22 cellular contexts compared by ENCODE assay signal in the genomic region with DNA sequence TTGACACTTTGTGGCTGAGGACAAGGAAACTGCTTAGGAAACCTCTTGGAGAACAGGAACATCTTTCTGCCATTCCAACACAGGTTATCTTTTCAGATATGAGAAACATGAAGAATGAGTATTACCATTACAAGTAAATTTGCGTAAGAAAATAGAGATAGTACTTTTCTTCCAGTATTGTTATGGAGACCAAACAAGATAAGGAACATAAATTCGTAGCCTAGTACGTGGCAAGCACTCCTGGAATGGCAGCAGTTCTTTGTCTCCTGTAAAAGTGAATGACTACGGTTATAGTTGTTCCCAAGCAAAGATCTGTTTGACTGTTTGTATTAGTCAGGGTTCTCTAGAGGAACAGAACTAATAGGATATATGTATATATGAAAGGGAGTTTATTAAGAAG.
DNase-seq lines count a peak whose midpoint lies in the region; ATAC-seq, FAIRE-seq and TF ChIP-seq lines count a peak whose summit lies in the region.
"Had no signal": no experiment of that assay in that cellular context is flagged by ENCODE, and none has a peak within 500 bp of the region (broad histone marks: within the 10 kb centered on the region; RNA-seq: fewer than 3 reads in every experiment).

No MANE protein-coding gene starts in this region.

- H3K27me3 ChIP-seq in GM23338 (ENCODE audit: insufficient read depth) (no peaks in the 10 kb centered on the region), astrocyte (ENCODE audit: insufficient read depth, low read length) (no peaks in the 10 kb centered on the region), trophoblast cell (ENCODE audit: insufficient read depth, low read length) (no peaks in the 10 kb centered on the region)
- H3K27me3 ChIP-seq: BLaER1 treated with 17β-estradiol and CSF1 and Interleukin-3, amounts not matched to agents 10 nM and 100 nM had no signal

- H3K14ac ChIP-seq in trophoblast cell (ENCODE audit: low read length) = no peak overlapping the region

- H3K18ac ChIP-seq in trophoblast cell (ENCODE audit: low read length) = no peak overlapping the region

- H3K79me1 ChIP-seq in trophoblast cell (ENCODE audit: low read length) = no peaks in the 10 kb centered on the region

- no CpG with 5 or more reads among the region's 4 CpGs for WGBS in trophoblast cell (ENCODE audit: extremely low coverage, insufficient coverage, insufficient read length)

- H4K12ac ChIP-seq in trophoblast cell (ENCODE audit: low read depth, low read length) = no peak overlapping the region

- H3K9ac ChIP-seq in astrocyte (ENCODE audit: low read length) (no peak overlapping the region), trophoblast cell (ENCODE audit: low read length) (no peak overlapping the region)
- H3K9ac ChIP-seq: BLaER1 treated with 17β-estradiol and CSF1 and Interleukin-3, amounts not matched to agents 10 nM and 100 nM had no signal

- H4K91ac ChIP-seq in trophoblast cell (ENCODE audit: low read depth, low read length) = no peak overlapping the region

- H3K9me2 ChIP-seq in GM23338 (ENCODE audit: insufficient read depth) = peaks cover 6% of the 10 kb centered on the region; the same call in 1 of the 2 replicates

- no peak overlapping the region for H4K8ac ChIP-seq in trophoblast cell (ENCODE audit: low read depth, low read length)

- peaks cover 22% of the 10 kb centered on the region for H3K4me1 Mint-ChIP-seq in GM23338
- H3K4me1 Mint-ChIP-seq in astrocyte (ENCODE audit: low read depth, unreplicated experiment) = peaks cover 30% of the 10 kb centered on the region
- H3K4me1 Mint-ChIP-seq: B cell had no signal

- no peak overlapping the region for H2BK120ac ChIP-seq in trophoblast cell (ENCODE audit: insufficient read depth, low read length, poor library complexity)

- H3K27ac Mint-ChIP-seq in GM23338 = no peak overlapping the region
- H3K27ac Mint-ChIP-seq in astrocyte (ENCODE audit: unreplicated experiment) = peak overlapping the region; percentile 85
- H3K27ac Mint-ChIP-seq: B cell; CD4-positive, alpha-beta T cell; CD8-positive, alpha-beta T cell had no signal

- no peaks in the 10 kb centered on the region for H3K36me3 Mint-ChIP-seq in GM23338 (ENCODE audit: low read depth)
- H3K36me3 Mint-ChIP-seq in astrocyte (ENCODE audit: low read depth, unreplicated experiment) = no peaks in the 10 kb centered on the region
- H3K36me3 Mint-ChIP-seq: CD8-positive, alpha-beta T cell had no signal

- ATAC-seq in GM23338 (no peak), GM18870 (IDR thresholded peaks at IDR 0.05; ENCODE audit: unreplicated experiment) (no peak)
- ATAC-seq: A549; CD8-positive, alpha-beta T cell had no signal

- no peaks in the 10 kb centered on the region for H3F3A ChIP-seq in GM23338 (replicated peaks; ENCODE audit: low read depth)

- H3K27ac ChIP-seq in GM23338 (ENCODE audit: low read depth) (no peak overlapping the region), astrocyte (ENCODE audit: low read depth, low read length) (no peak overlapping the region), trophoblast cell (ENCODE audit: low read depth, low read length) (no peak overlapping the region)
- H3K27ac ChIP-seq: 22Rv1; A549; BLaER1 treated with 17β-estradiol and CSF1 and Interleukin-3, amounts not matched to agents 10 nM and 100 nM; C4-2B had no signal

- H3K4me3 ChIP-seq in GM23338 (no peak overlapping the region), astrocyte (ENCODE audit: insufficient read depth, low read depth, low read length) (no peak overlapping the region), trophoblast cell (ENCODE audit: low read depth, low read length) (no peak overlapping the region)
- H3K4me3 ChIP-seq: A549; BLaER1 treated with 17β-estradiol and CSF1 and Interleukin-3, amounts not matched to agents 10 nM and 100 nM; GM12878 had no signal

- H3K4ac ChIP-seq in trophoblast cell (ENCODE audit: low read depth, low read length) = no peak overlapping the region

- H3K4me3 Mint-ChIP-seq in GM23338 (no peak overlapping the region), astrocyte (ENCODE audit: unreplicated experiment) (no peak overlapping the region)
- H3K4me3 Mint-ChIP-seq: B cell; CD4-positive, alpha-beta T cell; CD8-positive, alpha-beta T cell had no signal

- H3K23ac ChIP-seq in trophoblast cell (ENCODE audit: low read length) = no peak overlapping the region

- H3K36me3 ChIP-seq in GM23338 (ENCODE audit: insufficient read depth) = no peaks in the 10 kb centered on the region
- H3K36me3 ChIP-seq in astrocyte (ENCODE audit: insufficient read depth, low read length) = no peaks in the 10 kb centered on the region
- H3K36me3 ChIP-seq in trophoblast cell (ENCODE audit: control insufficient read depth in 1 of 2, insufficient read depth in 2 of 2, low read length in 2 of 2) = no peaks in the 10 kb centered on the region
- H3K36me3 ChIP-seq: BLaER1 treated with 17β-estradiol and CSF1 and Interleukin-3, amounts not matched to agents 10 nM and 100 nM had no signal

- H2AFZ ChIP-seq in GM23338 = peak overlapping the region; percentile 29; the same call in 1 of the 2 replicates
- H2AFZ ChIP-seq in astrocyte (ENCODE audit: low read depth, low read length) = no peak overlapping the region
- no peak overlapping the region for H2AFZ ChIP-seq in trophoblast cell (ENCODE audit: insufficient read depth, low read length, poor library complexity)

- H3K79me2 ChIP-seq in GM23338 (replicated peaks; ENCODE audit: insufficient read depth) (no peaks in the 10 kb centered on the region), astrocyte (ENCODE audit: insufficient read depth, low read length) (no peaks in the 10 kb centered on the region), trophoblast cell (ENCODE audit: control insufficient read depth, insufficient read depth, low read length, poor library complexity) (no peaks in the 10 kb centered on the region)

- H3K9me3 ChIP-seq in astrocyte (ENCODE audit: insufficient read depth, low read depth, low read length) (no peaks in the 10 kb centered on the region), trophoblast cell (ENCODE audit: insufficient read depth, low read depth, low read length) (no peaks in the 10 kb centered on the region)
- H3K9me3 ChIP-seq: A549; BLaER1 treated with 17β-estradiol and CSF1 and Interleukin-3, amounts not matched to agents 10 nM and 100 nM; Caco-2 had no signal

- H3K4me1 ChIP-seq in GM23338 (ENCODE audit: insufficient read depth) (peaks cover 24% of the 10 kb centered on the region), astrocyte (ENCODE audit: insufficient read depth, low read length) (no peaks in the 10 kb centered on the region), trophoblast cell (ENCODE audit: control insufficient read depth in 1 of 2, insufficient read depth in 2 of 2, low read length in 2 of 2) (no peaks in the 10 kb centered on the region)
- H3K4me1 ChIP-seq: A549; BLaER1 treated with 17β-estradiol and CSF1 and Interleukin-3, amounts not matched to agents 10 nM and 100 nM; Caco-2 had no signal

- no peaks in the 10 kb centered on the region for H3K27me3 Mint-ChIP-seq in GM23338 (ENCODE audit: insufficient read depth, low read depth, poor library complexity)
- H3K27me3 Mint-ChIP-seq in astrocyte (ENCODE audit: low read depth, unreplicated experiment) = no peaks in the 10 kb centered on the region
- H3K27me3 Mint-ChIP-seq: B cell; CD4-positive, alpha-beta T cell had no signal

- H3K9me3 Mint-ChIP-seq in GM23338 = no peaks in the 10 kb centered on the region
- no peaks in the 10 kb centered on the region for H3K9me3 Mint-ChIP-seq in astrocyte (ENCODE audit: unreplicated experiment)

- DNase-seq in GM23338 (ENCODE audit: low spot score) = no peak
- DNase-seq in astrocyte (ENCODE audit: low read depth) = no peak
- peak; percentile 62 to 81 for DNase-seq in trophoblast cell
- no peak for DNase-seq in HCEC 1CT
- no peak for DNase-seq in NCI-H1105 treated with DMSO at 0.1 percent for 48 hours (lab: John Stamatoyannopoulos, UW)
- DNase-seq: AML-193; CD4-positive, alpha-beta T cell; CD8-positive, alpha-beta T cell; DMS79 treated with DMSO at 0.1 percent for 48 hours had no signal

- H4K20me1 ChIP-seq in GM23338 (replicated peaks; ENCODE audit: insufficient read depth) = no peaks in the 10 kb centered on the region
- H4K20me1 ChIP-seq in astrocyte (ENCODE audit: insufficient read depth, low read length) = no peaks in the 10 kb centered on the region
- H4K20me1 ChIP-seq: BLaER1 treated with 17β-estradiol and CSF1 and Interleukin-3, amounts not matched to agents 10 nM and 100 nM had no signal

- no peak for FAIRE-seq in astrocyte (lab: Jason Lieb, UNC)
- FAIRE-seq: A549, D721Med, G401.6, GM12878, GM12892, GM18507, GM19239 had no signal

- H3K4me2 ChIP-seq in GM23338 (no peak overlapping the region), astrocyte (ENCODE audit: low read length) (no peak overlapping the region), trophoblast cell (ENCODE audit: low read length) (no peak overlapping the region)
- H3K4me2 ChIP-seq: A549; BLaER1 treated with 17β-estradiol and CSF1 and Interleukin-3, amounts not matched to agents 10 nM and 100 nM had no signal

- TF ChIP-seq CTCF in GM23338 (conservative IDR thresholded peaks at IDR 0.05; ENCODE audit: low read depth in 2 of 2) (no peak), astrocyte (IDR thresholded peaks at IDR 0.05; ENCODE audit: insufficient read depth, low read depth, low read length) (no peak)

- no peak overlapping the region for H2AK5ac ChIP-seq in trophoblast cell (ENCODE audit: low read length)

- H2BK12ac ChIP-seq in trophoblast cell (ENCODE audit: low read length) = no peak overlapping the region

- H2BK5ac ChIP-seq in trophoblast cell (ENCODE audit: low read depth, low read length, poor library complexity) = no peak overlapping the region

TF ChIP-seq in GM23338, 12 proteins besides CTCF, POLR2A, EP300 and RAD21 (continues in another document):
- TF ChIP-seq, protein P1, sequence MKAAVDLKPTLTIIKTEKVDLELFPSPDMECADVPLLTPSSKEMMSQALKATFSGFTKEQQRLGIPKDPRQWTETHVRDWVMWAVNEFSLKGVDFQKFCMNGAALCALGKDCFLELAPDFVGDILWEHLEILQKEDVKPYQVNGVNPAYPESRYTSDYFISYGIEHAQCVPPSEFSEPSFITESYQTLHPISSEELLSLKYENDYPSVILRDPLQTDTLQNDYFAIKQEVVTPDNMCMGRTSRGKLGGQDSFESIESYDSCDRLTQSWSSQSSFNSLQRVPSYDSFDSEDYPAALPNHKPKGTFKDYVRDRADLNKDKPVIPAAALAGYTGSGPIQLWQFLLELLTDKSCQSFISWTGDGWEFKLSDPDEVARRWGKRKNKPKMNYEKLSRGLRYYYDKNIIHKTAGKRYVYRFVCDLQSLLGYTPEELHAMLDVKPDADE (IDR thresholded peaks at IDR 0.05) = no peak
- no peak for TF ChIP-seq POLR2AphosphoS5 (IDR thresholded peaks at IDR 0.05; ENCODE audit: low read depth)
- TF ChIP-seq ZNF331 (CRISPR knock-in tag; IDR thresholded peaks at IDR 0.05; ENCODE audit: low read depth) = no peak
- TF ChIP-seq CREB1 (CRISPR knock-in tag; IDR thresholded peaks at IDR 0.05; ENCODE audit: low read depth) = no peak
- no peak for TF ChIP-seq JUNB (IDR thresholded peaks at IDR 0.05; ENCODE audit: unreplicated experiment)
- TF ChIP-seq EZH2 (IDR thresholded peaks at IDR 0.05; ENCODE audit: low read depth, unreplicated experiment) = no peak
- no peak for TF ChIP-seq NANOG (IDR thresholded peaks at IDR 0.05; ENCODE audit: borderline replicate concordance)

Comparison
In these comparisons a context has a peak if more than half of its experiments do, and no peak if none do; other contexts are left out.
1. DNase-seq: peak in trophoblast cell (2 of 2); none in GM23338 (single experiment), astrocyte (single experiment), HCEC 1CT (single experiment) and NCI-H1105 treated with DMSO at 0.1 percent for 48 hours (single experiment).